ENCODE assay signal across 31 cellular contexts in the genomic region with DNA sequence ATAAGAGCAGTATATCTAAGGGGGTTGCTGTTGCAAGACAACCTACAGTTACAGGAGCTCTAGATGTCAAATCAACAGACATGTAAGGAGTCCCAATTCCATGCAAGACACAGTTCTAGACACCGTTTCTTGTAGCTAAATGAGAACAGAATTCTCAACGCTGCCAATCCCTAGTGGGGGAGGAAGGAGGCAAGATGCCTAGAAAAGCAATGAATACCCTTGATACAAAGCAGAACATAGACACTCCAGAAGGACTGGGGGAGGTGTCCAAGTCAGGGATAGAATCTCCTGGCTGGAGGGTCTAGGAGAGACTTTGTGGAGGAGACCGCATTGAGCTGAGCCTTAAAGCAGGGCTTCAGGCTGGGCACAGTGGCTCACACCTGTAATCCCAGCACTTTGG.
"Had no signal": no experiment of that assay in that cellular context is flagged by ENCODE, and none has a peak within 500 bp of the region (broad histone marks: within the 10 kb centered on the region; RNA-seq: fewer than 3 reads in every experiment).

No MANE protein-coding gene starts in this region.

- H3K4me3 ChIP-seq: ovary, psoas muscle, right lobe of liver, sigmoid colon, stomach, suprapubic skin, thoracic aorta, thyroid gland, tibial nerve, upper lobe of right lung, uterus had no signal

- H3K36me3 Mint-ChIP-seq: naive B cell; naive thymus-derived CD8-positive, alpha-beta T cell; natural killer cell treated with Interleukin-12 subunit alpha and Interleukin-12 subunit beta and Interleukin-15 and Interleukin-18, amount 100 ng/mL, for 72 hours; stimulated activated effector memory CD8-positive, alpha-beta T cell treated with anti-CD3 and anti-CD28 coated beads, Interleukin-12 subunit alpha, Interleukin-12 subunit beta, amount 100 ng/mL, for 72 hours; stimulated activated naive B cell treated with anti-CD40 and anti-IgM and Interleukin-4, amounts not matched to agents 10 μg/mL and 1 μg/mL and 100 μg/mL, for 72 hours; type B pancreatic cell had no signal

- H3K4me1 ChIP-seq: parathyroid adenoma, psoas muscle, right lobe of liver, stomach, suprapubic skin, thyroid gland, tibial nerve, upper lobe of right lung, uterus had no signal

- DNase-seq: naive B cell; naive thymus-derived CD8-positive, alpha-beta T cell; nephron progenitor cell; nucleus accumbens; ovary; psoas muscle; right cardiac atrium; right lobe of liver; sigmoid colon; small intestine; stimulated activated CD4-positive, alpha-beta T cell treated with anti-CD3 and anti-CD28 coated beads, Interleukin-15, amount 100 ng/mL, for 24 hours; stimulated activated CD4-positive, alpha-beta T cell treated with anti-CD3 and anti-CD28 coated beads, Interleukin-2, amount 100 ng/mL, for 24 hours; stimulated activated CD4-positive, alpha-beta T cell treated with anti-CD3 and anti-CD28 coated beads, Interleukin-2, amount 100 ng/mL, for 48 hours; stimulated activated CD4-positive, alpha-beta T cell treated with anti-CD3 and anti-CD28 coated beads, Interleukin-4, amount 100 ng/mL, for 24 hours; stimulated activated naive B cell treated with anti-CD40 and anti-IgM and Interleukin-4, amounts not matched to agents 10 μg/mL and 1 μg/mL and 100 μg/mL, for 72 hours; stimulated activated naive CD4-positive, alpha-beta T cell treated with Interleukin-2 at 50 U/mL for 16 hours; stomach; thyroid gland; upper lobe of right lung; uterus had no signal

- H3K27ac ChIP-seq: neutrophil, ovary, parathyroid adenoma, psoas muscle, right lobe of liver, stomach, suprapubic skin, thoracic aorta, thyroid gland, tibial nerve, upper lobe of right lung, uterus had no signal

- H3K9me3 Mint-ChIP-seq: naive thymus-derived CD8-positive, alpha-beta T cell; natural killer cell treated with Interleukin-12 subunit alpha and Interleukin-12 subunit beta and Interleukin-15 and Interleukin-18, amount 100 ng/mL, for 72 hours; nephron progenitor cell; neural crest cell; stimulated activated effector memory CD8-positive, alpha-beta T cell treated with anti-CD3 and anti-CD28 coated beads, Interleukin-12 subunit alpha, Interleukin-12 subunit beta, amount 100 ng/mL, for 72 hours; stimulated activated naive B cell treated with anti-CD40 and anti-IgM and Interleukin-4, amounts not matched to agents 10 μg/mL and 1 μg/mL and 100 μg/mL, for 72 hours; stimulated activated naive CD8-positive, alpha-beta T cell treated with anti-CD3 and anti-CD28 coated beads, Interleukin-15, Interleukin-2, amounts not matched to agents 100 ng/mL and 50 ng/mL, for 24 hours; type B pancreatic cell had no signal

- H3K27ac Mint-ChIP-seq: naive B cell; naive thymus-derived CD8-positive, alpha-beta T cell; natural killer cell treated with Interleukin-12 subunit alpha and Interleukin-12 subunit beta and Interleukin-15 and Interleukin-18, amount 100 ng/mL, for 72 hours; nephron progenitor cell; progenitor cell of endocrine pancreas; stimulated activated effector memory CD8-positive, alpha-beta T cell treated with anti-CD3 and anti-CD28 coated beads, Interleukin-12 subunit alpha, Interleukin-12 subunit beta, amount 100 ng/mL, for 72 hours; stimulated activated naive B cell treated with anti-CD40 and anti-IgM and Interleukin-4, amounts not matched to agents 10 μg/mL and 1 μg/mL and 100 μg/mL, for 72 hours; stimulated activated naive CD8-positive, alpha-beta T cell treated with anti-CD3 and anti-CD28 coated beads, Interleukin-15, Interleukin-2, amounts not matched to agents 100 ng/mL and 50 ng/mL, for 24 hours; type B pancreatic cell had no signal

- H3K27me3 ChIP-seq: ovary, right lobe of liver, sigmoid colon, thyroid gland, uterus had no signal

- H3K4me1 Mint-ChIP-seq: naive B cell; naive thymus-derived CD8-positive, alpha-beta T cell; neural crest cell; stimulated activated effector memory CD8-positive, alpha-beta T cell treated with anti-CD3 and anti-CD28 coated beads, Interleukin-12 subunit alpha, Interleukin-12 subunit beta, amount 100 ng/mL, for 72 hours; stimulated activated naive B cell treated with anti-CD40 and anti-IgM and Interleukin-4, amounts not matched to agents 10 μg/mL and 1 μg/mL and 100 μg/mL, for 72 hours had no signal

- H3K4me3 Mint-ChIP-seq: naive B cell; naive thymus-derived CD8-positive, alpha-beta T cell; natural killer cell treated with Interleukin-12 subunit alpha and Interleukin-12 subunit beta and Interleukin-15 and Interleukin-18, amount 100 ng/mL, for 72 hours; nephron progenitor cell; neural crest cell; stimulated activated effector memory CD8-positive, alpha-beta T cell treated with anti-CD3 and anti-CD28 coated beads, Interleukin-12 subunit alpha, Interleukin-12 subunit beta, amount 100 ng/mL, for 72 hours; stimulated activated naive B cell treated with anti-CD40 and anti-IgM and Interleukin-4, amounts not matched to agents 10 μg/mL and 1 μg/mL and 100 μg/mL, for 72 hours; stimulated activated naive CD8-positive, alpha-beta T cell treated with anti-CD3 and anti-CD28 coated beads, Interleukin-15, Interleukin-2, amounts not matched to agents 100 ng/mL and 50 ng/mL, for 24 hours; type B pancreatic cell had no signal

- H3K36me3 ChIP-seq: neutrophil, ovary, right lobe of liver, sigmoid colon, stomach, suprapubic skin, thoracic aorta, thyroid gland, tibial nerve, upper lobe of right lung, uterus had no signal

- H3K9me3 ChIP-seq: neutrophil, ovary, psoas muscle, right lobe of liver, sigmoid colon, stomach, suprapubic skin, thoracic aorta, thyroid gland, tibial nerve, upper lobe of right lung, uterus had no signal
